ENCODE assay signal across 20 cellular contexts in genomic region chr17:18291718-18292540, GRCh38.
"Had no signal": no experiment of that assay in that cellular context is flagged by ENCODE, and none has a peak within 500 bp of the region (broad histone marks: within the 10 kb centered on the region; RNA-seq: fewer than 3 reads in every experiment).

No MANE protein-coding gene starts in this region.

- H3K9me3 ChIP-seq: breast epithelium, left ventricle myocardium inferior, thoracic aorta had no signal

- H3K27me3 ChIP-seq: breast epithelium had no signal

- DNase-seq: activated B cell treated with CpG ODN at 0.5 μM for 24 hours; activated CD4-positive, alpha-beta T cell treated with anti-CD3 and anti-CD28 coated beads, Interleukin-2, amount 50 U/mL, for 48 hours; activated gamma-delta T cell treated with Interleukin-2 at 50 U/mL for 16 hours; central memory CD4-positive, alpha-beta T cell; foreskin melanocyte; left ventricle myocardium inferior; nucleus accumbens; right cardiac atrium; stimulated activated CD4-positive, alpha-beta T cell treated with anti-CD3 and anti-CD28 coated beads, Interleukin-4, amount 100 ng/mL, for 4 hours; stimulated activated CD8-positive, alpha-beta memory T cell treated with anti-CD3 and anti-CD28 coated beads, Interleukin-4, amount 100 ng/mL, for 48 hours; stimulated activated naive CD4-positive, alpha-beta T cell treated with Interleukin-2 at 50 U/mL for 16 hours; T-helper 1 cell; trophoblast cell had no signal

- H3K4me1 ChIP-seq: breast epithelium, left ventricle myocardium inferior, parathyroid adenoma had no signal

- H3K27ac Mint-ChIP-seq: activated B cell treated with CpG ODN at 0.5 μM for 24 hours had no signal

- ATAC-seq: activated naive CD4-positive, alpha-beta T cell treated with anti-CD3 and anti-CD28 coated beads, Interleukin-2, amount 50 U/mL, for 72 hours; esophagus mucosa; right cardiac atrium had no signal

- H3K4me3 ChIP-seq: breast epithelium, left ventricle myocardium inferior, lung, thoracic aorta had no signal

- H3K9ac ChIP-seq: parathyroid adenoma had no signal

- H3K27ac ChIP-seq: left ventricle myocardium inferior, parathyroid adenoma, thoracic aorta had no signal

- H3K4me3 Mint-ChIP-seq: activated B cell treated with CpG ODN at 0.5 μM for 24 hours; T-helper 2 cell treated with Interferon-gamma antibody and Interleukin-4, amounts not matched to agents 5 μg/mL and 100 μg/mL, for 36 hours had no signal

- H3K9me3 Mint-ChIP-seq: activated B cell treated with CpG ODN at 0.5 μM for 24 hours; activated naive CD4-positive, alpha-beta T cell treated with anti-CD3 and anti-CD28 coated beads, Interleukin-2, amount 50 U/mL, for 72 hours; T-helper 2 cell treated with Interferon-gamma antibody and Interleukin-4, amounts not matched to agents 5 μg/mL and 100 μg/mL, for 36 hours had no signal

- H3K27me3 Mint-ChIP-seq: activated B cell treated with CpG ODN at 0.5 μM for 24 hours had no signal
